ENCODE assay signal across 8 cellular contexts in genomic region chr5:143106175-143106574, GRCh38.
DNase-seq lines count a peak whose midpoint lies in the region; ATAC-seq and TF ChIP-seq lines count a peak whose summit lies in the region.

No MANE protein-coding gene starts in this region.

- H3K27ac ChIP-seq in right atrium auricular region (no peak overlapping the region), RWPE1 (0 out of 2 replicates have a peak overlapping the region, but pooled peaks have one; percentile 2), thyroid gland (no peak overlapping the region)

- no peak for TF ChIP-seq POLR2A in thyroid gland (IDR thresholded peaks at IDR 0.05)

- ATAC-seq in Right ventricle myocardium superior (ENCODE audit: poor library complexity): peak; percentile 57
- no peak for ATAC-seq in HG02678 (IDR thresholded peaks at IDR 0.05; ENCODE audit: unreplicated experiment)
- ATAC-seq in GM18861 (IDR thresholded peaks at IDR 0.05; ENCODE audit: unreplicated experiment): no peak

- TF ChIP-seq CTCF in right atrium auricular region (IDR thresholded peaks at IDR 0.05) (peak in 1 of 2 donors; percentile 48), RWPE1 (conservative IDR thresholded peaks at IDR 0.05; ENCODE audit: low read depth) (peak; percentile 48), thyroid gland (IDR thresholded peaks at IDR 0.05) (peak in 1 of 6 experiments; percentile 7)

- no peaks in the 10 kb centered on the region for H3K27me3 ChIP-seq in right atrium auricular region
- no peaks in the 10 kb centered on the region for H3K27me3 ChIP-seq in thyroid gland

- CTCF ChIA-PET in RWPE1 (lab: Yijun Ruan, JAX): interaction anchor here (0.6 to 1.8 kb wide), 8 partner anchors 41 to 1032 kb away, joined by 3 to 14 read pairs (median 3); partner anchors contain the start of gene NR3C1

- H3K9me3 ChIP-seq in right atrium auricular region (no peaks in the 10 kb centered on the region), thyroid gland (no peaks in the 10 kb centered on the region)

- H3K4me3 ChIP-seq in right atrium auricular region: no peak overlapping the region
- H3K4me3 ChIP-seq in thyroid gland (replicated peaks in 1 of 3): no peak overlapping the region

- no peak for DNase-seq in Right ventricle myocardium superior
- DNase-seq in right atrium auricular region (ENCODE audit: low spot score): no peak
- peak; percentile 64 for DNase-seq in RWPE1 (ENCODE audit: low spot score)
- DNase-seq in globus pallidus (ENCODE audit: low spot score): peak; percentile 56
- peak; percentile 7 to 13 for DNase-seq in thyroid gland
- DNase-seq in retina: no peak

- 84% methylated on average over 6 of the region's 6 CpGs for WGBS in thyroid gland, 2 donors

- POLR2A ChIA-PET in RWPE1 (lab: Yijun Ruan, JAX; ENCODE audit: low non-redundant PET): interaction anchor here (0.6 to 0.7 kb wide), 2 partner anchors 148 to 1063 kb away, joined by 3 to 7 read pairs; no protein-coding TSS in a partner anchor

- H3K36me3 ChIP-seq in right atrium auricular region (no peaks in the 10 kb centered on the region), thyroid gland (no peaks in the 10 kb centered on the region)

- intact Hi-C loops in Right ventricle myocardium superior (cut with DNase I) (no loop called here), thyroid gland (cut with DNase I) (no loop called here)

- H3K4me1 ChIP-seq in right atrium auricular region (peaks cover 0 to 54% of the 10 kb centered on the region in 2 donors), thyroid gland (peaks cover 6 to 17% of the 10 kb centered on the region in 2 donors)

Comparison
In these comparisons a context has a peak if more than half of its experiments do, and no peak if none do; other contexts are left out.
1. DNase-seq: peak in RWPE1 (single experiment), globus pallidus (single experiment) and thyroid gland (2 of 2); none in Right ventricle myocardium superior (single experiment), right atrium auricular region (single experiment) and retina (single experiment).